ENCODE assay signal across 1 cellular context in the genomic region with DNA sequence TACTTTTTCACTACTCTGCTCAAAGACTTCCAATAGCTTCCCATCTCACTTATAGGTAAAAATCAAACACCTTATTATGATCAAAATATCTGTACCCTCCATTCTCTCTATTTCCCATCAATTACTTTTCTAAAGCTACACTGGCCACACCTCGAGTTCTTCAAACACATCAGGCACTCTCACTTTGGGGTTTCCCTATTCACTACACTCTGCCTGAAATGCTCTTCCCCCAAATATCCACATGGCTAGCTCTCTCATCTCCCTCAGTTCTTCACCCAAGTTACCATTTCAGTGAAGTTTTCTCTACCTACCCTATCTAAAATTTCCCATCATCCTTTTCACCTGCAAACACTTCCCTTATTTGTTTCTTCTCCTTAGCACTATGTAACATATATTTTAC.
TF ChIP-seq lines count a peak whose summit lies in the region.

No MANE protein-coding gene starts in this region.

TF ChIP-seq in WTC11, 78 proteins besides CTCF, POLR2A, EP300 and RAD21 (continued from another document):
- TF ChIP-seq, protein P1, sequence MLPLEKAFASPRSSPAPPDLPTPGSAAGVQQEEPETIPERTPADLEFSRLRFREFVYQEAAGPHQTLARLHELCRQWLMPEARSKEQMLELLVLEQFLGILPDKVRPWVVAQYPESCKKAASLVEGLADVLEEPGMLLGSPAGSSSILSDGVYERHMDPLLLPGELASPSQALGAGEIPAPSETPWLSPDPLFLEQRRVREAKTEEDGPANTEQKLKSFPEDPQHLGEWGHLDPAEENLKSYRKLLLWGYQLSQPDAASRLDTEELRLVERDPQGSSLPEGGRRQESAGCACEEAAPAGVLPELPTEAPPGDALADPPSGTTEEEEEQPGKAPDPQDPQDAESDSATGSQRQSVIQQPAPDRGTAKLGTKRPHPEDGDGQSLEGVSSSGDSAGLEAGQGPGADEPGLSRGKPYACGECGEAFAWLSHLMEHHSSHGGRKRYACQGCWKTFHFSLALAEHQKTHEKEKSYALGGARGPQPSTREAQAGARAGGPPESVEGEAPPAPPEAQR (CRISPR knock-in tag; IDR thresholded peaks at IDR 0.05), result no peak
- TF ChIP-seq, protein P2, sequence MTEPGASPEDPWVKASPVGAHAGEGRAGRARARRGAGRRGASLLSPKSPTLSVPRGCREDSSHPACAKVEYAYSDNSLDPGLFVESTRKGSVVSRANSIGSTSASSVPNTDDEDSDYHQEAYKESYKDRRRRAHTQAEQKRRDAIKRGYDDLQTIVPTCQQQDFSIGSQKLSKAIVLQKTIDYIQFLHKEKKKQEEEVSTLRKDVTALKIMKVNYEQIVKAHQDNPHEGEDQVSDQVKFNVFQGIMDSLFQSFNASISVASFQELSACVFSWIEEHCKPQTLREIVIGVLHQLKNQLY (CRISPR knock-in tag; IDR thresholded peaks at IDR 0.05), result no peak
- TF ChIP-seq, protein P3, sequence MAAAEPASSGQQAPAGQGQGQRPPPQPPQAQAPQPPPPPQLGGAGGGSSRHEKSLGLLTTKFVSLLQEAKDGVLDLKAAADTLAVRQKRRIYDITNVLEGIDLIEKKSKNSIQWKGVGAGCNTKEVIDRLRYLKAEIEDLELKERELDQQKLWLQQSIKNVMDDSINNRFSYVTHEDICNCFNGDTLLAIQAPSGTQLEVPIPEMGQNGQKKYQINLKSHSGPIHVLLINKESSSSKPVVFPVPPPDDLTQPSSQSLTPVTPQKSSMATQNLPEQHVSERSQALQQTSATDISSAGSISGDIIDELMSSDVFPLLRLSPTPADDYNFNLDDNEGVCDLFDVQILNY (CRISPR knock-in tag; IDR thresholded peaks at IDR 0.05), result no peak
- TF ChIP-seq JAZF1 (CRISPR knock-in tag; IDR thresholded peaks at IDR 0.05) (no peak), ZNF263 (CRISPR knock-in tag; IDR thresholded peaks at IDR 0.05; ENCODE audit: low read depth) (no peak), ZNF138 (CRISPR knock-in tag; conservative IDR thresholded peaks at IDR 0.05) (no peak), MXD4 (CRISPR knock-in tag; IDR thresholded peaks at IDR 0.05; ENCODE audit: borderline replicate concordance) (no peak)
- TF ChIP-seq, protein P4, sequence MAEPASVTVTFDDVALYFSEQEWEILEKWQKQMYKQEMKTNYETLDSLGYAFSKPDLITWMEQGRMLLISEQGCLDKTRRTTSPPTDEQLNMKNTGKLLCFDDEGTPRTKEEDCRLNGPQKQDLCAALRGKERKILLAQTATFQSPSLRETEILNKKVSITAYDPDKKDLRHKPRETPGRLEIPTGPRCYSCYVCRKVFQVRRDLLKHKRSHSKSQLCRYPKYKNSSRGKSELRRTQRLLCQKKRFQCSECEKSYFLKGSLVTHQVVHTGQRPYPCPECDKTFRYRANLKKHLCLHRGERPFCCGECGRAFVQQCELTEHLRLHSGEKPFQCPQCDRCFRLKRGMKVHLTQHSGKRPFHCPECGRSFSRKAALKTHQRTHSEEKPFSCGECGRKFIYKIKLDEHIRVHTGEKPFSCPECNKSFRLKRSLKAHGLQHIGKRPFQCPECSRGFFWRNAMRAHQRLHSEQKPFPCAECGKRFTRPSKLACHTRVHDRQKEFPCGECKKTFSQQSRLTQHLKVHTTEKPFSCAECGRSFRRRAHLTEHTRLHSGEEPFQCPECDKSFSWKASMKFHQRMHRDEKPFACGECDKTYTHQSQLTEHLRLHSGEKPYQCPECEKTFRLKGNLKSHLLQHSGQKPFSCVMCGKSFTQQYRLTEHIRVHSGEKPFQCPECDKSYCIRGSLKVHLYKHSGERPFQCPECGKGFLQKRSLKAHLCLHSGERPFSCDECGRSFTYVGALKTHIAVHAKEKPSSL (CRISPR knock-in tag; conservative IDR thresholded peaks at IDR 0.05), result no peak
